8 cellular contexts compared by ENCODE assay signal in the genomic region with DNA sequence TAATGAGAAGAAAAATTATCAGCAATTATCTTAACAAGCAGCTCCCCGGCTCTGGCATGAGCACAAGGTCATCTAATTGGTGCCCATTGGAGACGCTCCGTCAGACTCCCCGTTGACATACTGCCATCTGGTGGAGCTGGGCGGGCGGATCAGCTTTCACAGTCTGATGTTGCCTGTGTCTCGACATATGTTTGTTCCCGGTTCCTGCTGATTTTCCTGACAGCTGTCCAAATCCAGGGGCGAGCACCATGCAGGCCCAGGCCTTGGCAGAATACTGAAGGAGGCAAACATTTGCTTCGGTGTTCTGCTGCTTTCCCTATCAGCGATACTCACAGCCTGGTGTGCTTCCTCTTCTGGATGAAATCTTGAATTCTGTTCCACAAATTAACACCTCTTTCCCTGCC. TPM values are rescaled to one million over a fixed set of nuclear protein-coding genes. Genes with fewer than 3 reads are reported as not detected.
DNase-seq lines count a peak whose midpoint lies in the region; ATAC-seq and FAIRE-seq lines count a peak whose summit lies in the region.

No MANE protein-coding gene starts in this region.

- POLR2A ChIA-PET in activated CD4-positive, alpha-beta memory T cell treated with anti-CD3 and anti-CD28 coated beads for 36 hours (lab: Charles Lee) = no interaction called here

- no peaks in the 10 kb centered on the region for H3K27me3 Mint-ChIP-seq in activated CD4-positive, alpha-beta memory T cell treated with anti-CD3 and anti-CD28 coated beads for 36 hours

- intact Hi-C loops in activated CD4-positive, alpha-beta memory T cell treated with anti-CD3 and anti-CD28 coated beads for 36 hours (cut with micrococcal nuclease) = loop anchor here (1.0 to 5.0 kb wide), 4 partner anchors 102 to 448 kb away; no protein-coding TSS in a partner anchor

- DNase-seq in AML-193 (lab: John Stamatoyannopoulos, UW) = peak; percentile 52
- DNase-seq in GM19239 (ENCODE audit: insufficient read length, low spot score) = peak; percentile 39
- peak; percentile 99 for DNase-seq in NCI-H526 treated with DMSO at 0.1 percent for 48 hours (lab: John Stamatoyannopoulos, UW)
- peak; percentile 78 for DNase-seq in activated CD4-positive, alpha-beta memory T cell treated with anti-CD3 and anti-CD28 coated beads for 36 hours
- peak; percentile 53 for DNase-seq in effector CD8-positive, alpha-beta T cell (lab: John Stamatoyannopoulos, UW)
- DNase-seq in medulla oblongata (ENCODE audit: extremely low spot score) = peak; percentile 90
- DNase-seq in stimulated activated CD8-positive, alpha-beta memory T cell treated with anti-CD3 and anti-CD28 coated beads, Interleukin-12 subunit alpha, Interleukin-12 subunit beta, amount 100 ng/mL, for 4 hours (ENCODE audit: low read depth) = peak; percentile 33

- H3K9me3 Mint-ChIP-seq in activated CD4-positive, alpha-beta memory T cell treated with anti-CD3 and anti-CD28 coated beads for 36 hours = no peaks in the 10 kb centered on the region

- FAIRE-seq in GM19239 (lab: Jason Lieb, UNC) = peak; percentile 72

- peak; percentile 82 for ATAC-seq in HG03442 (IDR thresholded peaks at IDR 0.05; ENCODE audit: unreplicated experiment)

- no peak overlapping the region for H3K4me3 Mint-ChIP-seq in activated CD4-positive, alpha-beta memory T cell treated with anti-CD3 and anti-CD28 coated beads for 36 hours

- H3K36me3 Mint-ChIP-seq in activated CD4-positive, alpha-beta memory T cell treated with anti-CD3 and anti-CD28 coated beads for 36 hours = no peaks in the 10 kb centered on the region

- CTCF ChIA-PET in activated CD4-positive, alpha-beta memory T cell treated with anti-CD3 and anti-CD28 coated beads for 36 hours (lab: Charles Lee) = interaction anchor here (0.7 to 8.3 kb wide), 14 partner anchors 12 to 1174 kb away, joined by 3 to 63 read pairs (median 4); no protein-coding TSS in a partner anchor

- H3K27ac Mint-ChIP-seq in activated CD4-positive, alpha-beta memory T cell treated with anti-CD3 and anti-CD28 coated beads for 36 hours = no peak overlapping the region

- H3K4me1 Mint-ChIP-seq in activated CD4-positive, alpha-beta memory T cell treated with anti-CD3 and anti-CD28 coated beads for 36 hours (ENCODE audit: low read depth) = peaks cover 2% of the 10 kb centered on the region

RNA-seq across cellular contexts. Expression of a gene that starts 43.8 kb away (rescaled TPM):
- total RNA-seq in activated CD4-positive, alpha-beta memory T cell treated with anti-CD3 and anti-CD28 coated beads for 36 hours = under 1 TPM; 0.29 to 0.71 TPM

Comparison
In these comparisons a context has a peak if more than half of its experiments do, and no peak if none do; other contexts are left out.
1. Peak in every context shown above with its lines: DNase-seq and ATAC-seq.
2. DNase-seq: peak in every context shown above with its lines; median percentile 99 in NCI-H526 treated with DMSO at 0.1 percent for 48 hours; 90 in medulla oblongata; 78 in activated CD4-positive, alpha-beta memory T cell treated with anti-CD3 and anti-CD28 coated beads for 36 hours; 53 in effector CD8-positive, alpha-beta T cell; 52 in AML-193; 39 in GM19239; 33 in stimulated activated CD8-positive, alpha-beta memory T cell treated with anti-CD3 and anti-CD28 coated beads, Interleukin-12 subunit alpha, Interleukin-12 subunit beta, amount 100 ng/mL, for 4 hours.